16 cellular contexts compared by ENCODE assay signal in the genomic region with DNA sequence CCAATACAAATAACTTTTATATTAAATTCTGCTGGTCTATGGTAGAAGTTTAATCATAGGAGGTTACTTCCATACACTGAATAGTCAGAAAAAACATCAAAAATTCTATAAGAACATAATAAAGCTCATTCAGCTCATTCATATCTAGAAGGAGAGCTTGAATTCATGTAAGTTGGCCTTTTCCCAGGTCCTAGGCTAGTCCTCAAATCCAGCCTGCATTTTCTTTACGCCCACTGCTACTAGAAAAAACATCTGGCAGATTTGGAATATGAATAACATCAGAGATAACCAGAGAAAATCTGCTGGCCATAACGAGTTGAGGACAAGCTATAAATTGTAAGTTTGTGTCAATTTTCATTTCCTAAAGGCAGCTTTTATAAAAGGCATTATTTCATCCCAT.
DNase-seq lines count a peak whose midpoint lies in the region; ATAC-seq, FAIRE-seq and TF ChIP-seq lines count a peak whose summit lies in the region.
"Had no signal": no experiment of that assay in that cellular context is flagged by ENCODE, and none has a peak within 500 bp of the region (broad histone marks: within the 10 kb centered on the region; RNA-seq: fewer than 3 reads in every experiment).

No MANE protein-coding gene starts in this region.

- no peaks in the 10 kb centered on the region for H3K36me3 ChIP-seq in IMR-90 (ENCODE audit: control insufficient read depth, insufficient read depth, low read length)
- no peaks in the 10 kb centered on the region for H3K36me3 ChIP-seq in spleen

- no peak overlapping the region for H2BK20ac ChIP-seq in IMR-90 (ENCODE audit: low read depth, low read length)

- H3K9me1 ChIP-seq in IMR-90 (ENCODE audit: insufficient read depth, low read length) = no peaks in the 10 kb centered on the region

- H3K4me3 Mint-ChIP-seq in activated T-helper 17 cell treated with anti-CD3 and anti-CD28 coated beads, Interleukin-2, amount 50 U/mL, for 72 hours = no peak overlapping the region
- H3K4me3 Mint-ChIP-seq: B cell; CD4-positive, alpha-beta T cell; IgD-negative memory B cell had no signal

- H3K4ac ChIP-seq in IMR-90 (ENCODE audit: low read depth, low read length) = no peak overlapping the region

- dilution Hi-C loops in IMR-90 (cut with HindIII; ENCODE audit: low sequenced_read_pairs, unreplicated experiment) = no loop called here

- no peaks in the 10 kb centered on the region for H3K79me1 ChIP-seq in IMR-90 (ENCODE audit: low read depth in 1 of 2, low read length in 2 of 2)

- H2BK15ac ChIP-seq in IMR-90 (ENCODE audit: low read depth, low read length) = no peak overlapping the region

- no TSS peak for BruUV-seq in IMR-90 (replicated peaks; lab: Mats Ljungman, UMichigan)

- in situ Hi-C loops in IMR-90 (cut with MboI; ENCODE audit: low sequenced_read_pairs) = no loop called here

- no peak overlapping the region for H3K9ac ChIP-seq in IMR-90 (ENCODE audit: low read depth, low read length)

- H4K91ac ChIP-seq in IMR-90 (ENCODE audit: insufficient read depth, low read depth, low read length) = no peak overlapping the region

- no peak overlapping the region for H3K56ac ChIP-seq in IMR-90 (ENCODE audit: extremely low read depth, insufficient read depth, low read length)

- no peak overlapping the region for H3K23ac ChIP-seq in IMR-90 (ENCODE audit: low read depth, low read length)

- CTCF ChIA-PET in IMR-90 (lab: Yijun Ruan, JAX) = no interaction called here

- H3K36me3 Mint-ChIP-seq in activated T-helper 17 cell treated with anti-CD3 and anti-CD28 coated beads, Interleukin-2, amount 50 U/mL, for 72 hours (ENCODE audit: low read depth) = no peaks in the 10 kb centered on the region
- H3K36me3 Mint-ChIP-seq: IgD-negative memory B cell had no signal

- H3K18ac ChIP-seq in IMR-90 (ENCODE audit: low read depth, low read length) = no peak overlapping the region

- H3K9me3 ChIP-seq in IMR-90 (ENCODE audit: control insufficient read depth, insufficient read depth, low read length) (peaks cover 1% of the 10 kb centered on the region; the same call in 1 of the 2 replicates), spleen (no peaks in the 10 kb centered on the region)

- no peak for ATAC-seq in IMR-90 (ENCODE audit: low read depth)
- ATAC-seq in activated T-helper 17 cell treated with anti-CD3 and anti-CD28 coated beads, Interleukin-2, amount 50 U/mL, for 72 hours (replicated peaks) = no peak

- no peaks in the 10 kb centered on the region for H3K27me3 ChIP-seq in IMR-90 (ENCODE audit: control insufficient read depth, insufficient read depth, low read length)
- no peaks in the 10 kb centered on the region for H3K27me3 ChIP-seq in spleen (replicated peaks in 1 of 7)

- H2BK120ac ChIP-seq in IMR-90 (ENCODE audit: low read depth, low read length) = no peak overlapping the region

- H4K8ac ChIP-seq in IMR-90 (ENCODE audit: low read depth in 2 of 2, low read length in 2 of 2) = no peak overlapping the region

- H3K27me3 Mint-ChIP-seq in activated T-helper 17 cell treated with anti-CD3 and anti-CD28 coated beads, Interleukin-2, amount 50 U/mL, for 72 hours = peaks cover 5% of the 10 kb centered on the region
- H3K27me3 Mint-ChIP-seq: B cell; CD4-positive, alpha-beta T cell; IgD-negative memory B cell had no signal

- no peak overlapping the region for H3K4me3 ChIP-seq in IMR-90 (ENCODE audit: insufficient read depth, low read depth, low read length)
- no peak overlapping the region for H3K4me3 ChIP-seq in fibroblast of villous mesenchyme (ENCODE audit: low read depth, low read length)
- H3K4me3 ChIP-seq in spleen = no peak overlapping the region

- no peak overlapping the region for H2AFZ ChIP-seq in IMR-90 (replicated peaks; ENCODE audit: low read length, poor library complexity)

- WGBS in IMR-90 (ENCODE audit: extremely low coverage in 2 of 2, insufficient read length in 1 of 2), 2 experiments = no CpG with 5 or more reads among the region's 2 CpGs
- WGBS in spleen, 5 donors = 54 to 67% (median 59%) methylated on average over 2 of the region's 2 CpGs

- H2AK5ac ChIP-seq in IMR-90 (ENCODE audit: low read depth, low read length) = no peak overlapping the region

- no peak overlapping the region for H3K27ac Mint-ChIP-seq in activated T-helper 17 cell treated with anti-CD3 and anti-CD28 coated beads, Interleukin-2, amount 50 U/mL, for 72 hours
- H3K27ac Mint-ChIP-seq: B cell; CD4-positive, alpha-beta T cell; IgD-negative memory B cell had no signal

- no peaks in the 10 kb centered on the region for H3K4me1 Mint-ChIP-seq in activated T-helper 17 cell treated with anti-CD3 and anti-CD28 coated beads, Interleukin-2, amount 50 U/mL, for 72 hours
- H3K4me1 Mint-ChIP-seq: B cell, IgD-negative memory B cell had no signal

- H3K27ac ChIP-seq in IMR-90 (ENCODE audit: insufficient read depth, low read length) (no peak overlapping the region), spleen (no peak overlapping the region)

- no peak overlapping the region for H3K14ac ChIP-seq in IMR-90 (replicated peaks; ENCODE audit: low read depth, low read length)

- TF ChIP-seq CTCF in IMR-90 (conservative IDR thresholded peaks at IDR 0.05; ENCODE audit: low read depth, low read length) (no peak), fibroblast of villous mesenchyme (IDR thresholded peaks at IDR 0.05; ENCODE audit: insufficient read depth, low read depth, low read length) (no peak), spleen (IDR thresholded peaks at IDR 0.05 in 8 of 11, conservative IDR thresholded peaks at IDR 0.05 in 3 of 11) (no peak), D721Med (IDR thresholded peaks at IDR 0.05; ENCODE audit: insufficient read depth, missing control alignments) (no peak)

- H3K9me3 Mint-ChIP-seq in activated T-helper 17 cell treated with anti-CD3 and anti-CD28 coated beads, Interleukin-2, amount 50 U/mL, for 72 hours = no peaks in the 10 kb centered on the region
- H3K9me3 Mint-ChIP-seq: CD4-positive, alpha-beta T cell had no signal

- no peak for TF ChIP-seq RAD21 in IMR-90 (IDR thresholded peaks at IDR 0.05; ENCODE audit: low read length)

- no peak overlapping the region for H3K4me2 ChIP-seq in IMR-90 (ENCODE audit: low read depth, low read length)

- H2BK5ac ChIP-seq in IMR-90 (ENCODE audit: low read depth, low read length, poor library complexity, severe bottlenecking) = no peak overlapping the region

- intact Hi-C loops in IMR-90 (cut with micrococcal nuclease) (no loop called here), spleen (cut with DNase I; ENCODE audit: low total_unique reads) (no loop called here)

- DNase-seq in IMR-90 (peak; percentile 32), dedifferentiated amniotic fluid mesenchymal stem cell (ENCODE audit: extremely low spot score) (peak; percentile 39), fibroblast of villous mesenchyme (ENCODE audit: low read depth) (peak; percentile 37), spleen (no peak), HCEC 1CT (no peak), D721Med (ENCODE audit: insufficient read length, low spot score) (no peak)
- DNase-seq: C1 segment of cervical spinal cord; Calu3; CD4-positive, alpha-beta T cell; DMS79; KG1 had no signal

- H4K5ac ChIP-seq in IMR-90 (ENCODE audit: low read depth, low read length) = no peak overlapping the region

- H3K4me1 ChIP-seq in IMR-90 (ENCODE audit: control insufficient read depth, insufficient read depth, low read length) = peaks cover 2% of the 10 kb centered on the region; the same call in 1 of the 2 replicates
- no peaks in the 10 kb centered on the region for H3K4me1 ChIP-seq in spleen

- no peak overlapping the region for H2AK9ac ChIP-seq in IMR-90 (replicated peaks; ENCODE audit: low read depth, low read length, poor library complexity)

- no peak for TF ChIP-seq POLR2A in IMR-90 (IDR thresholded peaks at IDR 0.05; ENCODE audit: low read depth, low read length)
- TF ChIP-seq POLR2A in spleen (IDR thresholded peaks at IDR 0.05) = no peak

- POLR2A ChIA-PET in IMR-90 (lab: Charles Lee; ENCODE audit: unreplicated experiment) = no interaction called here

- FAIRE-seq in D721Med (lab: Jason Lieb, UNC) = no peak
- FAIRE-seq: GM12891, H54 had no signal

- H4K20me1 ChIP-seq in IMR-90 (ENCODE audit: insufficient read depth, low read length) = no peaks in the 10 kb centered on the region

TF ChIP-seq in IMR-90, 13 proteins besides CTCF, POLR2A, EP300 and RAD21:
- TF ChIP-seq RCOR1 (IDR thresholded peaks at IDR 0.05; ENCODE audit: insufficient replicate concordance, low read length) = no peak

Comparison
In these comparisons a context has a peak if more than half of its experiments do, and no peak if none do; other contexts are left out.
1. DNase-seq: peak in IMR-90 (single experiment), dedifferentiated amniotic fluid mesenchymal stem cell (single experiment) and fibroblast of villous mesenchyme (single experiment); none in spleen (single experiment), HCEC 1CT (single experiment) and D721Med (single experiment).